8 cellular contexts compared by ENCODE assay signal in the genomic region with DNA sequence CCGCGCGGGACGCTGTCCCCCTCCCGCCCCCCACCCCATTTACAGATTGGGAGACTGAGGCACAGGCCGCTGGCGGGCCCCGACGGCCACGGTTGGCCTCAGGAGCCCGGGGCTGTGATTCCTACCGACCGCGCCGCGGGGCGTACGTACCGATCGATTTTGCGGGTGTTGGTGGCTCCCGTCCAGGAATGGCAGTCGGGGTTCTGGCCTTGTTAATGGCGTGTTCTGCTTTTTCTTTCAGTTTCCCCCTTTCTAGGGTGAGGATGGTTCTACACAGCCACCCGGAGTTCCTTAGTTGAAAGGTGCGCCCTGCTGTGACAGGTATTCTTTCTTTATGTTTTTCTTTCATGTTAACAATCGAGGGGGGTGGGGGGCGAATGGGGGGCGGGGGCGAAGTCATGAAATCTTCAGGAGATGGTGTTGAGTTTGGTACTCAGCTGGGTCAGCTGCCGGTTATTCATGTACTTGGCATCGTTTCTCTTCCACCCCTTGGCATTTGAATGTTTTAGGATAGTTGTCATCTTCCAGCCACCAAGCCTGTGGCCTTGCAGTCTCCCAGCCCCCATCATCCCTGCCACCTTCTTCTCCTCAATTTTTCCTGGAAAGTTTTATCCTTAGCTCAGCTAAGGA. TPM values are rescaled to one million over a fixed set of nuclear protein-coding genes. Genes with fewer than 3 reads are reported as not detected.
DNase-seq lines count a peak whose midpoint lies in the region; ATAC-seq lines count a peak whose summit lies in the region.

No MANE protein-coding gene starts in this region.

- peak overlapping the region; percentile 42 for H3K27ac ChIP-seq in angular gyrus (ENCODE audit: low read depth, low read length)

- peak; percentile 23 for DNase-seq in activated T-cell treated with anti-CD3 and anti-CD28 coated beads for 1 hour (ENCODE audit: low read depth)
- no peak for DNase-seq in activated T-cell treated with anti-CD3 and anti-CD28 coated beads, Interleukin-2, amount 50 U/mL, for 1 hour
- peak; percentile 66 for DNase-seq in RPMI8226
- DNase-seq in hepatic stellate cell (ENCODE audit: low spot score): peak; percentile 54
- peak; percentile 66 for DNase-seq in sciatic nerve (ENCODE audit: low spot score)
- no peak for DNase-seq in NK-92 (lab: John Stamatoyannopoulos, UW; ENCODE audit: unreplicated experiment)

- ATAC-seq in sciatic nerve: no peak
- ATAC-seq in GM21515 (IDR thresholded peaks at IDR 0.05; ENCODE audit: unreplicated experiment): no peak

- intact Hi-C loops in sciatic nerve (cut with DNase I): no loop called here

RNA-seq across cellular contexts. Expression of a gene that starts 0.8 kb away (rescaled TPM):
- total RNA-seq in sciatic nerve: 52.2 TPM

RNA-seq across cellular contexts. Expression of a gene that starts 49.2 kb away (rescaled TPM):
- total RNA-seq in sciatic nerve: 4.3 TPM

Comparison
In these comparisons a context has a peak if more than half of its experiments do, and no peak if none do; other contexts are left out.
1. DNase-seq: peak in activated T-cell treated with anti-CD3 and anti-CD28 coated beads for 1 hour (single experiment), RPMI8226 (single experiment), hepatic stellate cell (single experiment) and sciatic nerve (single experiment); none in activated T-cell treated with anti-CD3 and anti-CD28 coated beads, Interleukin-2, amount 50 U/mL, for 1 hour (single experiment) and NK-92 (single experiment).